In genomic region chr5:9094582-9094981, GRCh38 we compare ENCODE assay signal across 1 cellular context.
TF ChIP-seq lines count a peak whose summit lies in the region.

No MANE protein-coding gene starts in this region.

TF ChIP-seq in IMR-90, 13 proteins besides CTCF, POLR2A, EP300 and RAD21:
- TF ChIP-seq, protein P1, sequence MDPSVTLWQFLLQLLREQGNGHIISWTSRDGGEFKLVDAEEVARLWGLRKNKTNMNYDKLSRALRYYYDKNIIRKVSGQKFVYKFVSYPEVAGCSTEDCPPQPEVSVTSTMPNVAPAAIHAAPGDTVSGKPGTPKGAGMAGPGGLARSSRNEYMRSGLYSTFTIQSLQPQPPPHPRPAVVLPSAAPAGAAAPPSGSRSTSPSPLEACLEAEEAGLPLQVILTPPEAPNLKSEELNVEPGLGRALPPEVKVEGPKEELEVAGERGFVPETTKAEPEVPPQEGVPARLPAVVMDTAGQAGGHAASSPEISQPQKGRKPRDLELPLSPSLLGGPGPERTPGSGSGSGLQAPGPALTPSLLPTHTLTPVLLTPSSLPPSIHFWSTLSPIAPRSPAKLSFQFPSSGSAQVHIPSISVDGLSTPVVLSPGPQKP (IDR thresholded peaks at IDR 0.05; ENCODE audit: borderline replicate concordance, low read depth, low read length): no peak
- TF ChIP-seq, protein P2, sequence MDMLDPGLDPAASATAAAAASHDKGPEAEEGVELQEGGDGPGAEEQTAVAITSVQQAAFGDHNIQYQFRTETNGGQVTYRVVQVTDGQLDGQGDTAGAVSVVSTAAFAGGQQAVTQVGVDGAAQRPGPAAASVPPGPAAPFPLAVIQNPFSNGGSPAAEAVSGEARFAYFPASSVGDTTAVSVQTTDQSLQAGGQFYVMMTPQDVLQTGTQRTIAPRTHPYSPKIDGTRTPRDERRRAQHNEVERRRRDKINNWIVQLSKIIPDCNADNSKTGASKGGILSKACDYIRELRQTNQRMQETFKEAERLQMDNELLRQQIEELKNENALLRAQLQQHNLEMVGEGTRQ (IDR thresholded peaks at IDR 0.05; ENCODE audit: low read depth, low read length): no peak
- no peak for TF ChIP-seq NFE2L2 (IDR thresholded peaks at IDR 0.05; ENCODE audit: low read depth, low read length)
- TF ChIP-seq BHLHE40 (IDR thresholded peaks at IDR 0.05; ENCODE audit: low read depth, low read length): no peak
- no peak for TF ChIP-seq MAZ (IDR thresholded peaks at IDR 0.05; ENCODE audit: borderline replicate concordance, low read depth, low read length)
- TF ChIP-seq CEBPB (IDR thresholded peaks at IDR 0.05; ENCODE audit: low read depth, low read length): no peak
- TF ChIP-seq MXI1 (IDR thresholded peaks at IDR 0.05; ENCODE audit: borderline replicate concordance, low read depth, low read length): no peak
- no peak for TF ChIP-seq RFX5 (IDR thresholded peaks at IDR 0.05; ENCODE audit: low read depth, low read length)
- TF ChIP-seq RCOR1 (IDR thresholded peaks at IDR 0.05; ENCODE audit: insufficient replicate concordance, low read length): no peak
- no peak for TF ChIP-seq FOS (IDR thresholded peaks at IDR 0.05; ENCODE audit: low read depth, low read length)
- TF ChIP-seq MAFK (IDR thresholded peaks at IDR 0.05; ENCODE audit: low read depth, low read length): no peak
